Comparison of ENCODE assay signal across 12 cellular contexts in the genomic region with DNA sequence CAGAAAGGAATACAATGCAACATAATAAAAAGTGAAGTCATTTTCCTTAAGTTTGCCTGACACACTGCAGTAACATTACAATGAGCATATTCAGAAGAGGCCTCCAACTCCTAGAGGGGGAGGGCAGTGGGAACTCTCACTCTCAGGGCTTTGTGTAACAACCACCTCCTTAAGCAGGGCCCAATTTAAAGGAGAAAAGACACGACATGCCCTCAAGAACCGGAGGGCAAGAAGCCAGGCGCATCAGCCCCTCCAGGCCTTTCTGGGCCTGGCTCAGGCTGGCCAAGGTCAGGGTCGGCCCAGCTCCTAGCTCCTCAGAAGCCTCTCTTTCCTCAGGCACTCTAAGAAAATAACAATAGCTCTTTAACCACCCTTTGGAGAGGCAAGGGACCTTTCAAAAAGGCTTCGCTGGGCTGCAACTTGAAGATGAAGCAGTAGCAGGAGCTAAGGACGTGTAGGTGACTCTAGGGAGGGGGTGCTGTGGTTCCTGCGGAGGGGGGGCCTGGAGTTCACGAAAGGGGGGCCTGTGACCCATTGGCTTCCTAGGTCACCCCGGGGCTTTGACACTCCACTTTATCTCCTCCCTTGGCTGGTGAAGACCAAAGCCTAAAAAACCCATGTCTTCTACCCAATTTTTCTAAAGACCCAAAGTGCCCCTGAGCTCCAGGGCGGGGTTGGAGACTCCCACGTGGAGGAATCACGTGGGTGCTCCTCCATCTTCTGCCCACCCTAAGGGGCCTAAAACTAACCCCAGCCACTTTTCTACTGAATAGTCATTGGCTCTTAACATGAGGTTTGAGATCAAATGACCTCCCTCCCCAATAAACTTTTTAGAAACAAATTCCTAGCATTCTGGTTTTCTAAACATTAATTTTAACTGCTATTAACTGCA. TPM values are rescaled to one million over a fixed set of nuclear protein-coding genes. Genes with fewer than 3 reads are reported as not detected.
DNase-seq lines count a peak whose midpoint lies in the region; ATAC-seq and TF ChIP-seq lines count a peak whose summit lies in the region.
"Had no signal": no experiment of that assay in that cellular context is flagged by ENCODE, and none has a peak within 500 bp of the region (broad histone marks: within the 10 kb centered on the region; RNA-seq: fewer than 3 reads in every experiment).

No MANE protein-coding gene starts in this region.

- no peak for TF ChIP-seq CTCF in PC-9 (conservative IDR thresholded peaks at IDR 0.05)
- no peak for TF ChIP-seq CTCF in progenitor cell of endocrine pancreas (IDR thresholded peaks at IDR 0.05; ENCODE audit: unreplicated experiment)

- H3K36me3 ChIP-seq in GM23248 (ENCODE audit: low read depth): peaks cover 5% of the 10 kb centered on the region
- H3K36me3 ChIP-seq in PC-9 (ENCODE audit: low read depth): peaks cover 10% of the 10 kb centered on the region; the same call in 1 of the 2 replicates
- H3K36me3 ChIP-seq in esophagus (ENCODE audit: control insufficient read depth in 2 of 2, insufficient read depth in 2 of 2, low read length in 1 of 2): peaks cover 6 to 9% of the 10 kb centered on the region in 2 donors

- intact Hi-C loops in PC-9 (cut with micrococcal nuclease; ENCODE audit: unreplicated experiment): no loop called here
- intact Hi-C loops in activated CD4-positive, alpha-beta memory T cell treated with anti-CD3 and anti-CD28 coated beads for 36 hours (cut with micrococcal nuclease): no loop called here

- H3K79me2 ChIP-seq in GM23248 (ENCODE audit: insufficient read depth) (peaks cover 100% of the 10 kb centered on the region), PC-9 (ENCODE audit: low read depth) (peaks cover 100% of the 10 kb centered on the region)

- ATAC-seq in GM21576 (IDR thresholded peaks at IDR 0.05; ENCODE audit: unreplicated experiment) (no peak), GM21825 (IDR thresholded peaks at IDR 0.05; ENCODE audit: unreplicated experiment) (no peak)
- ATAC-seq: heart left ventricle had no signal

- H3K9me2 ChIP-seq in GM23248 (ENCODE audit: insufficient read depth) (no peaks in the 10 kb centered on the region), PC-9 (ENCODE audit: insufficient read depth) (no peaks in the 10 kb centered on the region)

- H3K9me3 ChIP-seq in GM23248 (ENCODE audit: low read depth) (no peaks in the 10 kb centered on the region), PC-9 (ENCODE audit: insufficient read depth, low read depth) (no peaks in the 10 kb centered on the region), esophagus (ENCODE audit: control insufficient read depth in 2 of 2, insufficient read depth in 1 of 2, low read depth in 1 of 2, low read length in 1 of 2) (no peaks in the 10 kb centered on the region)
- H3K9me3 ChIP-seq: heart left ventricle had no signal

- peak overlapping the region; percentile 35 for H3K4me2 ChIP-seq in GM23248 (ENCODE audit: unreplicated experiment)
- H3K4me2 ChIP-seq in PC-9: no peak overlapping the region

- no peaks in the 10 kb centered on the region for H3K27me3 Mint-ChIP-seq in progenitor cell of endocrine pancreas
- H3K27me3 Mint-ChIP-seq in activated CD4-positive, alpha-beta memory T cell treated with anti-CD3 and anti-CD28 coated beads for 36 hours: no peaks in the 10 kb centered on the region

- no peaks in the 10 kb centered on the region for H3K9me3 Mint-ChIP-seq in progenitor cell of endocrine pancreas (ENCODE audit: low read depth)
- no peaks in the 10 kb centered on the region for H3K9me3 Mint-ChIP-seq in activated CD4-positive, alpha-beta memory T cell treated with anti-CD3 and anti-CD28 coated beads for 36 hours
- H3K9me3 Mint-ChIP-seq: T-helper 1 cell treated with Interleukin-12 subunit alpha and Interleukin-12 subunit beta and Interleukin-4 antibody, amounts not matched to agents 30 μg/mL and 1 μg/mL, for 36 hours had no signal

- H2AFZ ChIP-seq in GM23248 (no peak overlapping the region), PC-9 (no peak overlapping the region)

- H3F3A ChIP-seq in GM23248 (ENCODE audit: insufficient read depth) (peaks cover 55% of the 10 kb centered on the region), PC-9 (ENCODE audit: insufficient read depth, low read depth) (peaks cover 33% of the 10 kb centered on the region; the same call in 1 of the 2 replicates)

- peak overlapping the region; percentile 54 for H3K9ac ChIP-seq in GM23248

- peaks cover 63% of the 10 kb centered on the region for H3K4me1 ChIP-seq in GM23248 (ENCODE audit: insufficient read depth)
- peaks cover 48% of the 10 kb centered on the region for H3K4me1 ChIP-seq in PC-9 (replicated peaks; ENCODE audit: insufficient read depth)
- peaks cover 3 to 17% of the 10 kb centered on the region in 2 donors for H3K4me1 ChIP-seq in esophagus (ENCODE audit: control insufficient read depth in 2 of 2, insufficient read depth in 2 of 2, low read length in 1 of 2)

- H3K36me3 Mint-ChIP-seq in progenitor cell of endocrine pancreas (ENCODE audit: insufficient read depth): peaks cover 9% of the 10 kb centered on the region
- H3K36me3 Mint-ChIP-seq in activated CD4-positive, alpha-beta memory T cell treated with anti-CD3 and anti-CD28 coated beads for 36 hours: peaks cover 12% of the 10 kb centered on the region

- peaks cover 27% of the 10 kb centered on the region for H4K20me1 ChIP-seq in GM23248 (ENCODE audit: insufficient read depth)
- peaks cover 10% of the 10 kb centered on the region; the same call in 1 of the 2 replicates for H4K20me1 ChIP-seq in PC-9 (ENCODE audit: insufficient read depth)

- CTCF ChIA-PET in PC-9 (lab: Charles Lee): interaction anchor here (0.7 kb wide), 1 partner anchor 312 kb away, joined by 3 read pairs; no protein-coding TSS in a partner anchor
- CTCF ChIA-PET in activated CD4-positive, alpha-beta memory T cell treated with anti-CD3 and anti-CD28 coated beads for 36 hours (lab: Charles Lee): interaction anchor here (1.0 to 1.6 kb wide), 3 partner anchors 15 to 127 kb away, joined by 3 to 4 read pairs (median 4); no protein-coding TSS in a partner anchor

- H3K27me3 ChIP-seq in GM23248 (replicated peaks; ENCODE audit: insufficient read depth) (no peaks in the 10 kb centered on the region), PC-9 (ENCODE audit: insufficient read depth, low read depth) (no peaks in the 10 kb centered on the region), esophagus (ENCODE audit: control insufficient read depth in 1 of 2, insufficient read depth in 2 of 2, low read length in 2 of 2) (no peaks in the 10 kb centered on the region)
- H3K27me3 ChIP-seq: heart left ventricle had no signal

- H3K4me1 Mint-ChIP-seq in progenitor cell of endocrine pancreas (ENCODE audit: low read depth): peaks cover 59% of the 10 kb centered on the region
- peaks cover 67% of the 10 kb centered on the region for H3K4me1 Mint-ChIP-seq in activated CD4-positive, alpha-beta memory T cell treated with anti-CD3 and anti-CD28 coated beads for 36 hours (ENCODE audit: low read depth)

- in situ Hi-C loops in GM23248 (cut with MboI): no loop called here

- peak overlapping the region; percentile 78 for H3K27ac Mint-ChIP-seq in progenitor cell of endocrine pancreas
- no peak overlapping the region for H3K27ac Mint-ChIP-seq in activated CD4-positive, alpha-beta memory T cell treated with anti-CD3 and anti-CD28 coated beads for 36 hours
- H3K27ac Mint-ChIP-seq: T-helper 1 cell treated with Interleukin-12 subunit alpha and Interleukin-12 subunit beta and Interleukin-4 antibody, amounts not matched to agents 30 μg/mL and 1 μg/mL, for 36 hours had no signal

- no peak overlapping the region for H3K4me3 Mint-ChIP-seq in progenitor cell of endocrine pancreas (ENCODE audit: low read depth)
- H3K4me3 Mint-ChIP-seq in activated CD4-positive, alpha-beta memory T cell treated with anti-CD3 and anti-CD28 coated beads for 36 hours: no peak overlapping the region
- H3K4me3 Mint-ChIP-seq: T-helper 1 cell treated with Interleukin-12 subunit alpha and Interleukin-12 subunit beta and Interleukin-4 antibody, amounts not matched to agents 30 μg/mL and 1 μg/mL, for 36 hours had no signal

- DNase-seq in GM23248 (peak; percentile 82), PC-9 (no peak), progenitor cell of endocrine pancreas (ENCODE audit: low spot score, unreplicated experiment) (no peak)
- DNase-seq in activated CD4-positive, alpha-beta memory T cell treated with anti-CD3 and anti-CD28 coated beads for 36 hours: no peak
- DNase-seq: activated T-cell treated with anti-CD3 and anti-CD28 coated beads, Interleukin-2, amount 50 U/mL, for 1 hour; GF-D8; heart left ventricle; NCI-H2227 treated with DMSO at 0.1 percent for 48 hours had no signal

- H3K27ac ChIP-seq in GM23248 (peak overlapping the region; percentile 64), PC-9 (peak overlapping the region; percentile 9; the same call in 1 of the 2 replicates), esophagus (ENCODE audit: low read depth in 2 of 2, low read length in 1 of 2) (peak overlapping the region; percentile 34 to 36)

- H3K4me3 ChIP-seq in GM23248: no peak overlapping the region
- H3K4me3 ChIP-seq in PC-9: no peak overlapping the region
- H3K4me3 ChIP-seq in esophagus (ENCODE audit: low read depth in 1 of 2, low read length in 2 of 2): no peak overlapping the region
- H3K4me3 ChIP-seq: heart left ventricle had no signal

- BruUV-seq in PC-9 (replicated peaks; lab: Mats Ljungman, UMichigan): no TSS peak

- WGBS in GM23248 (ENCODE audit: low coverage in 1 of 2, low lambda C conversion rate in 2 of 2, missing lambda C conversion rate in 2 of 2), 2 experiments: 61 to 65% methylated on average over 12 of the region's 12 CpGs
- 44 to 58% methylated on average over 12 of the region's 12 CpGs for WGBS in esophagus, 2 donors

- POLR2A ChIA-PET in PC-9 (lab: Charles Lee; ENCODE audit: unreplicated experiment): interaction anchor here (0.6 kb wide), 1 partner anchor 9 kb away, joined by 5 read pairs; no protein-coding TSS in a partner anchor
- POLR2A ChIA-PET in activated CD4-positive, alpha-beta memory T cell treated with anti-CD3 and anti-CD28 coated beads for 36 hours (lab: Charles Lee): no interaction called here

RNA-seq across cellular contexts. Expression of gene SERTAD2, which starts 13.3 kb away (rescaled TPM):
- 18.5 and 21.0 TPM in 2 replicates for total RNA-seq in GM23248 (2014; rRNA removed; shearing (Covaris generic))
- polyA plus RNA-seq in GM23248 (2016; fragmentation: Nextera tagmentation; extraction: Ambion mirVana): 26.8 and 30.0 TPM in 2 replicates
- total RNA-seq in PC-9 (2021): 27.3 and 31.4 TPM in 2 replicates
- polyA plus RNA-seq in esophagus: 10 to 100 TPM; 13.6 to 22.9 TPM
- 19.0 and 20.7 TPM in 2 replicates for total RNA-seq in progenitor cell of endocrine pancreas
- total RNA-seq in activated CD4-positive, alpha-beta memory T cell treated with anti-CD3 and anti-CD28 coated beads for 36 hours: 10 to 100 TPM; 11.3 to 11.4 TPM

Comparison
In these comparisons a context has a peak if more than half of its experiments do, and no peak if none do; other contexts are left out.
1. H3K27ac ChIP-seq: peak in every context shown above with its lines; median percentile 64 in GM23248; 35 in esophagus; 9 in PC-9.